21 cellular contexts compared by ENCODE assay signal in genomic region chr10:61832866-61833481, GRCh38.
A peak's percentile ranks its signal among the peaks of the same experiment; 100 is the strongest.
DNase-seq lines count a peak whose midpoint lies in the region; ATAC-seq and TF ChIP-seq lines count a peak whose summit lies in the region.
"Had no signal": no experiment of that assay in that cellular context is flagged by ENCODE, and none has a peak within 500 bp of the region (broad histone marks: within the 10 kb centered on the region; RNA-seq: fewer than 3 reads in every experiment).

No MANE protein-coding gene starts in this region.

- H3K36me3 ChIP-seq in mammary epithelial cell (ENCODE audit: insufficient read depth, low read length): no peaks in the 10 kb centered on the region
- H3K36me3 ChIP-seq: gastrocnemius medialis had no signal

- no peak overlapping the region for H2AFZ ChIP-seq in mammary epithelial cell (ENCODE audit: low read depth, low read length)

- peaks cover 21% of the 10 kb centered on the region for H3K4me1 ChIP-seq in mammary epithelial cell (ENCODE audit: insufficient read depth, low read length)

- H3K79me2 ChIP-seq in mammary epithelial cell (ENCODE audit: insufficient read depth, low read length): no peaks in the 10 kb centered on the region

- dilution Hi-C loops in mammary epithelial cell (cut with HindIII; ENCODE audit: low sequenced_read_pairs): no loop called here

- no peak overlapping the region for H3K9ac ChIP-seq in mammary epithelial cell (ENCODE audit: insufficient read depth, low read length)

- H3K27ac ChIP-seq in mammary epithelial cell (ENCODE audit: insufficient read depth, low read depth, low read length): no peak overlapping the region
- H3K27ac ChIP-seq: coronary artery, gastrocnemius medialis had no signal

- no peaks in the 10 kb centered on the region for H3K27me3 ChIP-seq in mammary epithelial cell (ENCODE audit: insufficient read depth, low read length)
- H3K27me3 ChIP-seq: gastrocnemius medialis had no signal

- no peak overlapping the region for H3K4me2 ChIP-seq in mammary epithelial cell (ENCODE audit: insufficient read depth, low read depth, low read length)

- POLR2A ChIA-PET in MCF 10A (lab: Yijun Ruan, JAX): interaction anchor here (6.2 kb wide), 1 partner anchor 67 kb away, joined by 118 read pairs; the partner anchor contains the start of gene ARID5B
- POLR2A ChIA-PET in WTC11 (lab: Charles Lee): no interaction called here

- peak overlapping the region; percentile 88 for H3K27ac Mint-ChIP-seq in MCF 10A (ENCODE audit: low read depth, unreplicated experiment)
- no peak overlapping the region for H3K27ac Mint-ChIP-seq in WTC11
- H3K27ac Mint-ChIP-seq: activated B cell treated with CpG ODN at 0.5 μM for 24 hours; activated CD8-positive, alpha-beta T cell treated with anti-CD3 and anti-CD28 coated beads, Interleukin-2, amount 10 ng/mL, durations not matched to agents 7 days and 5 days; activated naive CD4-positive, alpha-beta T cell treated with anti-CD3 and anti-CD28 coated beads, Interleukin-2, amount 10 ng/mL, durations not matched to agents 7 days and 5 days; memory B cell; naive thymus-derived CD8-positive, alpha-beta T cell; stimulated activated naive CD8-positive, alpha-beta T cell treated with anti-CD3 and anti-CD28 coated beads, Interleukin-15, Interleukin-2, amounts not matched to agents 100 ng/mL and 50 ng/mL, for 24 hours had no signal

- H3K9me3 ChIP-seq in mammary epithelial cell (replicated peaks; ENCODE audit: insufficient read depth, low read length): no peaks in the 10 kb centered on the region
- H3K9me3 ChIP-seq: gastrocnemius medialis had no signal

- H3K4me3 Mint-ChIP-seq in MCF 10A (ENCODE audit: unreplicated experiment) (no peak overlapping the region), WTC11 (no peak overlapping the region)
- H3K4me3 Mint-ChIP-seq: activated B cell treated with CpG ODN at 0.5 μM for 24 hours; activated CD8-positive, alpha-beta T cell treated with anti-CD3 and anti-CD28 coated beads, Interleukin-2, amount 10 ng/mL, durations not matched to agents 7 days and 5 days; activated naive CD4-positive, alpha-beta T cell treated with anti-CD3 and anti-CD28 coated beads, Interleukin-2, amount 10 ng/mL, durations not matched to agents 7 days and 5 days; activated T-cell treated with anti-CD3 and anti-CD28 coated beads, Interleukin-2, amount 50 U/mL, for 4 hours; memory B cell; naive thymus-derived CD8-positive, alpha-beta T cell; stimulated activated naive CD8-positive, alpha-beta T cell treated with anti-CD3 and anti-CD28 coated beads, Interleukin-15, Interleukin-2, amounts not matched to agents 100 ng/mL and 50 ng/mL, for 24 hours had no signal

- no peaks in the 10 kb centered on the region for H3K9me3 Mint-ChIP-seq in MCF 10A (ENCODE audit: unreplicated experiment)
- no peaks in the 10 kb centered on the region for H3K9me3 Mint-ChIP-seq in WTC11
- H3K9me3 Mint-ChIP-seq: activated naive CD4-positive, alpha-beta T cell treated with anti-CD3 and anti-CD28 coated beads, Interleukin-2, amount 10 ng/mL, durations not matched to agents 7 days and 5 days; activated T-cell treated with anti-CD3 and anti-CD28 coated beads, Interleukin-2, amount 50 U/mL, for 4 hours; memory B cell; naive thymus-derived CD8-positive, alpha-beta T cell; stimulated activated naive CD8-positive, alpha-beta T cell treated with anti-CD3 and anti-CD28 coated beads, Interleukin-15, Interleukin-2, amounts not matched to agents 100 ng/mL and 50 ng/mL, for 24 hours had no signal

- CTCF ChIA-PET in MCF 10A (lab: Yijun Ruan, JAX): interaction anchor here (0.5 to 3.3 kb wide), 4 partner anchors 11 to 640 kb away, joined by 3 to 40 read pairs (median 4); no protein-coding TSS in a partner anchor
- CTCF ChIA-PET in mammary epithelial cell (lab: Charles Lee; ENCODE audit: low non-redundant PET): no interaction called here
- CTCF ChIA-PET in WTC11 (lab: Charles Lee): interaction anchor here (2.4 kb wide), 1 partner anchor 81 kb away, joined by 90 read pairs; no protein-coding TSS in a partner anchor

- no peak for ATAC-seq in WTC11
- ATAC-seq in HG02759 (IDR thresholded peaks at IDR 0.05; ENCODE audit: unreplicated experiment): no peak
- ATAC-seq: activated CD8-positive, alpha-beta T cell treated with anti-CD3 and anti-CD28 coated beads, Interleukin-2, amount 10 ng/mL, durations not matched to agents 7 days and 5 days; activated T-cell treated with anti-CD3 and anti-CD28 coated beads, Interleukin-2, amount 50 U/mL, for 4 hours; gastrocnemius medialis; naive thymus-derived CD8-positive, alpha-beta T cell had no signal

- in situ Hi-C loops in mammary epithelial cell (cut with MboI; ENCODE audit: low sequenced_read_pairs in 2 of 2): no loop called here

- H3K36me3 Mint-ChIP-seq in MCF 10A (ENCODE audit: insufficient read depth, unreplicated experiment): no peaks in the 10 kb centered on the region
- no peaks in the 10 kb centered on the region for H3K36me3 Mint-ChIP-seq in WTC11
- H3K36me3 Mint-ChIP-seq: activated naive CD4-positive, alpha-beta T cell treated with anti-CD3 and anti-CD28 coated beads, Interleukin-2, amount 10 ng/mL, durations not matched to agents 7 days and 5 days; naive thymus-derived CD8-positive, alpha-beta T cell had no signal

- 59% methylated on average over 3 of the region's 3 CpGs for WGBS in mammary epithelial cell (ENCODE audit: low coverage, missing lambda C conversion rate)

- BruUV-seq in MCF 10A (replicated peaks; lab: Mats Ljungman, UMichigan) (TSS peak; percentile 52), mammary epithelial cell (replicated peaks; lab: Mats Ljungman, UMichigan) (no TSS peak)

- H3K27me3 Mint-ChIP-seq in MCF 10A (ENCODE audit: insufficient read depth, unreplicated experiment) (no peaks in the 10 kb centered on the region), WTC11 (ENCODE audit: low read depth) (peaks cover 10% of the 10 kb centered on the region)
- H3K27me3 Mint-ChIP-seq: activated B cell treated with CpG ODN at 0.5 μM for 24 hours; activated naive CD4-positive, alpha-beta T cell treated with anti-CD3 and anti-CD28 coated beads, Interleukin-2, amount 10 ng/mL, durations not matched to agents 7 days and 5 days; memory B cell; stimulated activated naive CD8-positive, alpha-beta T cell treated with anti-CD3 and anti-CD28 coated beads, Interleukin-15, Interleukin-2, amounts not matched to agents 100 ng/mL and 50 ng/mL, for 24 hours had no signal

- TF ChIP-seq CTCF in MCF 10A (IDR thresholded peaks at IDR 0.05; ENCODE audit: unreplicated experiment): no peak
- no peak for TF ChIP-seq CTCF in mammary epithelial cell (conservative IDR thresholded peaks at IDR 0.05 in 1 of 2, IDR thresholded peaks at IDR 0.05 in 1 of 2; ENCODE audit: extremely low read depth in 1 of 2, insufficient read depth in 1 of 2, low read depth in 1 of 2, low read length in 2 of 2)
- TF ChIP-seq CTCF in WTC11 (IDR thresholded peaks at IDR 0.05): no peak
- no peak for TF ChIP-seq CTCF in fibroblast of pulmonary artery (IDR thresholded peaks at IDR 0.05; ENCODE audit: low read length, missing control alignments)

- intact Hi-C loops in MCF 10A (cut with micrococcal nuclease): loop anchor here (10.0 kb wide), 2 partner anchors 412 to 688 kb away; no protein-coding TSS in a partner anchor
- intact Hi-C loops in mammary epithelial cell (cut with micrococcal nuclease): no loop called here

- no peaks in the 10 kb centered on the region for H4K20me1 ChIP-seq in mammary epithelial cell (ENCODE audit: insufficient read depth, low read length)

- H3K4me1 Mint-ChIP-seq in MCF 10A (ENCODE audit: insufficient read depth, unreplicated experiment) (peaks cover 31% of the 10 kb centered on the region), WTC11 (peaks cover 15% of the 10 kb centered on the region)
- H3K4me1 Mint-ChIP-seq: activated B cell treated with CpG ODN at 0.5 μM for 24 hours; naive thymus-derived CD8-positive, alpha-beta T cell had no signal

- DNase-seq in MCF 10A (ENCODE audit: unreplicated experiment) (peak; percentile 65), mammary epithelial cell (no peak), WTC11 (ENCODE audit: low spot score) (no peak), fibroblast of pulmonary artery (ENCODE audit: low read depth) (peak; percentile 84), epidermal melanocyte (ENCODE audit: insufficient read length, low spot score) (no peak)
- DNase-seq in stimulated activated CD4-positive, alpha-beta T cell treated with anti-CD3 and anti-CD28 coated beads, Interleukin-4, amount 100 ng/mL, for 24 hours: no peak
- no peak for DNase-seq in activated CD4-positive, alpha-beta T cell treated with anti-CD3 and anti-CD28 coated beads for 48 hours
- DNase-seq: activated B cell treated with CpG ODN at 0.5 μM for 24 hours; activated CD8-positive, alpha-beta T cell treated with anti-CD3 and anti-CD28 coated beads, Interleukin-2, amount 10 ng/mL, durations not matched to agents 7 days and 5 days; activated naive CD4-positive, alpha-beta T cell treated with anti-CD3 and anti-CD28 coated beads, Interleukin-2, amount 10 ng/mL, durations not matched to agents 7 days and 5 days; activated T-cell treated with anti-CD3 and anti-CD28 coated beads, Interleukin-2, amount 50 U/mL, for 4 hours; C1 segment of cervical spinal cord; gastrocnemius medialis; kidney glomerular epithelial cell; naive thymus-derived CD8-positive, alpha-beta T cell; NCI-H1417 treated with DMSO at 0.1 percent for 48 hours; NCI-H748 treated with DMSO at 0.1 percent for 48 hours had no signal

- no peak overlapping the region for H3K4me3 ChIP-seq in mammary epithelial cell (replicated peaks in 1 of 3; ENCODE audit: insufficient read depth in 1 of 3, low read depth in 2 of 3, low read length in 3 of 3)
- no peak overlapping the region for H3K4me3 ChIP-seq in fibroblast of pulmonary artery (replicated peaks; ENCODE audit: low read depth, low read length)
- H3K4me3 ChIP-seq: coronary artery, gastrocnemius medialis had no signal

TF ChIP-seq in WTC11, 78 proteins besides CTCF, POLR2A, EP300 and RAD21:
- TF ChIP-seq CBFB (CRISPR knock-in tag; IDR thresholded peaks at IDR 0.05; ENCODE audit: low read depth) (no peak), GABPB1 (CRISPR knock-in tag; IDR thresholded peaks at IDR 0.05) (peak; percentile 50; the same call in 1 of the 2 replicates)

Comparison
In these comparisons a context has a peak if more than half of its experiments do, and no peak if none do; other contexts are left out.
1. DNase-seq: peak in MCF 10A (single experiment) and fibroblast of pulmonary artery (single experiment); none in mammary epithelial cell (single experiment), WTC11 (single experiment), epidermal melanocyte (single experiment), stimulated activated CD4-positive, alpha-beta T cell treated with anti-CD3 and anti-CD28 coated beads, Interleukin-4, amount 100 ng/mL, for 24 hours (single experiment) and activated CD4-positive, alpha-beta T cell treated with anti-CD3 and anti-CD28 coated beads for 48 hours (single experiment).